9 cellular contexts compared by ENCODE assay signal in genomic region chr7:100602889-100603696, GRCh38. TPM values are rescaled to one million over a fixed set of nuclear protein-coding genes. Genes with fewer than 3 reads are reported as not detected.
DNase-seq lines count a peak whose midpoint lies in the region; ATAC-seq, FAIRE-seq and TF ChIP-seq lines count a peak whose summit lies in the region.
"Had no signal": no experiment of that assay in that cellular context is flagged by ENCODE, and none has a peak within 500 bp of the region (broad histone marks: within the 10 kb centered on the region; RNA-seq: fewer than 3 reads in every experiment).

No MANE protein-coding gene starts in this region.

- no peak overlapping the region for H3K14ac ChIP-seq in H1 (ENCODE audit: insufficient read length)

- H3K27me3 Mint-ChIP-seq in nephron (ENCODE audit: low read depth), result no peaks in the 10 kb centered on the region

- peaks cover 25% of the 10 kb centered on the region for H3K23me2 ChIP-seq in H1 (ENCODE audit: low read depth, low read length)

- peak overlapping the region; percentile 88 for H2BK5ac ChIP-seq in H1 (ENCODE audit: low read depth, low read length)

- peak overlapping the region; percentile 97; the same call in 1 of the 2 replicates for H2BK15ac ChIP-seq in H1 (ENCODE audit: low read length)

- H3K9me3 ChIP-seq in BLaER1 (no peaks in the 10 kb centered on the region), H1 (ENCODE audit: insufficient read depth in 2 of 2, low read depth in 1 of 2, low read length in 1 of 2) (no peaks in the 10 kb centered on the region)

- peak overlapping the region; percentile 5 for H3K56ac ChIP-seq in H1 (replicated peaks; ENCODE audit: insufficient read length, low read depth, low read length)

- peak overlapping the region; percentile 92; the same call in 1 of the 2 replicates for H2BK12ac ChIP-seq in H1 (ENCODE audit: low read depth, low read length)

- TF ChIP-seq CTCF in H1 (IDR thresholded peaks at IDR 0.05; ENCODE audit: control extremely low read depth in 1 of 3, insufficient read depth in 1 of 3, low read depth in 1 of 3, low read length in 3 of 3) (no peak), nephron (IDR thresholded peaks at IDR 0.05; ENCODE audit: unreplicated experiment in 3 of 3) (no peak)

- peaks cover 9% of the 10 kb centered on the region for H3K4me1 Mint-ChIP-seq in nephron

- CTCF ChIA-PET in H1 (lab: Charles Lee; ENCODE audit: partially characterized antibody), result interaction anchor here (0.6 to 5.4 kb wide), 16 partner anchors 9 to 589 kb away, joined by 3 to 51 read pairs (median 4); partner anchors contain the start of genes FBXO24, GIGYF1 and MOSPD3

- DNase-seq in NCI-H2227 treated with DMSO at 0.1 percent for 48 hours (lab: John Stamatoyannopoulos, UW) (peak; percentile 8), H1 (ENCODE audit: low read depth in 1 of 2, low spot score in 2 of 2) (peak in 1 of 2 experiments; percentile 76), caudate nucleus (lab: John Stamatoyannopoulos, UW) (no peak), NCI-H2029 (lab: John Stamatoyannopoulos, UW) (no peak), NCI-H526 treated with DMSO at 0.1 percent for 48 hours (lab: John Stamatoyannopoulos, UW) (no peak)

- H3K27me3 ChIP-seq in BLaER1, result peaks cover 22% of the 10 kb centered on the region; the same call in 1 of the 2 replicates
- peaks cover 0 to 10% (median 4%) of the 10 kb centered on the region in 4 experiments; a peak in 2 of 7 replicates for H3K27me3 ChIP-seq in H1 (replicated peaks in 1 of 4; ENCODE audit: control insufficient read depth in 3 of 4, extremely low read depth in 1 of 4, insufficient read depth in 3 of 4, low read length in 3 of 4)

- no peak overlapping the region; the same call in none of the 2 replicates for H4K8ac ChIP-seq in H1 (ENCODE audit: extremely low read depth, insufficient read depth, low read length)

- no peak overlapping the region for H2AFZ ChIP-seq in H1 (ENCODE audit: low read length)

- H3K27ac Mint-ChIP-seq in nephron, result peak overlapping the region; percentile 89 to 99 (median 95)

- POLR2A ChIA-PET in H1 (lab: Charles Lee; ENCODE audit: partially characterized antibody), result interaction anchor here (0.6 to 8.9 kb wide), 22 partner anchors 8 to 168 kb away, joined by 3 to 172 read pairs (median 4); partner anchors contain the start of genes FBXO24, GNB2, LRCH4 and MOSPD3

- peak overlapping the region; percentile 59 for H4K91ac ChIP-seq in H1 (replicated peaks; ENCODE audit: insufficient read length, low read length)

- no peak overlapping the region for H2BK120ac ChIP-seq in H1 (replicated peaks; ENCODE audit: low read depth, low read length)

- no peaks in the 10 kb centered on the region for H3K9me3 Mint-ChIP-seq in nephron

- H3K27ac ChIP-seq in BLaER1 (0 out of 2 replicates have a peak overlapping the region, but pooled peaks have one; percentile 35), H1 (ENCODE audit: low read depth, low read length) (peak overlapping the region; percentile 67), caudate nucleus (ENCODE audit: low read depth, low read length) (no peak overlapping the region)

- peak overlapping the region; percentile 32 for H4K5ac ChIP-seq in H1 (ENCODE audit: insufficient read length, low read depth, low read length)

- H3K36me3 Mint-ChIP-seq in nephron (ENCODE audit: low read depth), result peaks cover 17% of the 10 kb centered on the region

- no peak overlapping the region for H2BK20ac ChIP-seq in H1 (ENCODE audit: low read length)

- no peaks in the 10 kb centered on the region for H3K36me3 ChIP-seq in BLaER1
- peaks cover 0 to 6% (median under 1%) of the 10 kb centered on the region in 4 experiments; a peak in 4 of 8 replicates for H3K36me3 ChIP-seq in H1 (ENCODE audit: control insufficient read depth in 2 of 4, insufficient read depth in 4 of 4, low read length in 3 of 4)

- H3K4me2 ChIP-seq in BLaER1 (peak overlapping the region; percentile 99), H1 (ENCODE audit: insufficient read depth in 1 of 2, low read depth in 2 of 2, low read length in 2 of 2) (peak overlapping the region; percentile 91 to 98)

- no peak for FAIRE-seq in H1 (lab: Jason Lieb, UNC)
- FAIRE-seq: endometrium had no signal

- peak overlapping the region; percentile 81 for H3K18ac ChIP-seq in H1 (ENCODE audit: extremely low read depth, low read length)

- no peak; a peak in 1 of 3 replicates for TF ChIP-seq EP300 in H1 (IDR thresholded peaks at IDR 0.05; ENCODE audit: borderline replicate concordance in 1 of 2, low read depth in 2 of 2, low read length in 2 of 2)

- ATAC-seq in HG02938 (IDR thresholded peaks at IDR 0.05; ENCODE audit: unreplicated experiment), result no peak

- H3K4me1 ChIP-seq in BLaER1, result peaks cover 73% of the 10 kb centered on the region
- peaks cover 0 to 31% (median 20%) of the 10 kb centered on the region in 4 experiments; a peak in 6 of 7 replicates for H3K4me1 ChIP-seq in H1 (replicated peaks in 1 of 4; ENCODE audit: control insufficient read depth in 3 of 4, insufficient read depth in 4 of 4, low read length in 3 of 4)

- TF ChIP-seq POLR2A in H1 (IDR thresholded peaks at IDR 0.05; ENCODE audit: control extremely low read depth in 1 of 2, low read depth in 2 of 2, low read length in 2 of 2), result peak in 1 of 2 experiments; percentile 43; a peak in 1 of 3 replicates

- H3K23ac ChIP-seq in H1 (ENCODE audit: insufficient read length), result no peak overlapping the region

- no peak overlapping the region for H2AK5ac ChIP-seq in H1 (ENCODE audit: low read depth, low read length)

- peak overlapping the region; percentile 86 to 92 (median 91) for H3K4me3 Mint-ChIP-seq in nephron

- H4K20me1 ChIP-seq in BLaER1 (no peaks in the 10 kb centered on the region), H1 (replicated peaks in 1 of 2; ENCODE audit: control insufficient read depth in 1 of 2, insufficient read depth in 2 of 2, low read length in 2 of 2) (peaks cover 0 to 2% of the 10 kb centered on the region in 2 experiments)

- H3K4me3 ChIP-seq in BLaER1 (peak overlapping the region; percentile 70), H1 (ENCODE audit: extremely low read depth in 1 of 4, insufficient read depth in 2 of 4, low read depth in 3 of 4, low read length in 4 of 4) (peak overlapping the region; percentile 68 to 82 (median 78))

- H3K79me2 ChIP-seq in H1 (ENCODE audit: control insufficient read depth in 1 of 2, insufficient read depth in 2 of 2, low read length in 2 of 2), result peaks cover 0 to 6% of the 10 kb centered on the region in 2 experiments; a peak in 1 of 4 replicates

- WGBS in H1 (ENCODE audit: extremely low coverage in 1 of 2, insufficient coverage in 1 of 2, insufficient read length in 1 of 2, insufficient replicate concordance in 2 of 2, low coverage in 1 of 2, low lambda C conversion rate in 2 of 2, missing lambda C conversion rate in 1 of 2), 2 experiments, result 6% methylated on average over 17 of the region's 20 CpGs; no CpG with 5 or more reads in 1 of the 2 experiments

- TF ChIP-seq RAD21 in H1 (IDR thresholded peaks at IDR 0.05 in 1 of 2, conservative IDR thresholded peaks at IDR 0.05 in 1 of 2; ENCODE audit: low read depth in 2 of 2, low read length in 2 of 2), result no peak; a peak in 1 of 4 replicates

- peak overlapping the region; percentile 38 for H3K4ac ChIP-seq in H1 (replicated peaks; ENCODE audit: insufficient read length, low read depth, low read length)

- peak overlapping the region; percentile 65; the same call in 1 of the 2 replicates for H3K9ac ChIP-seq in BLaER1
- H3K9ac ChIP-seq in H1 (replicated peaks in 1 of 4; ENCODE audit: extremely low read depth in 1 of 4, low read depth in 3 of 4, low read length in 3 of 4), result peak overlapping the region in 3 of 4 experiments; percentile 45 to 79 (median 55); a peak in 4 of 7 replicates

- H3K79me1 ChIP-seq in H1 (ENCODE audit: low read depth, low read length), result 0 out of 2 replicates have a peak, but pooled peaks cover 4% of the 10 kb centered on the region

RNA-seq across cellular contexts. Expression of gene PCOLCE, which starts 0.9 kb away (rescaled TPM):
- 69.2 and 70.6 TPM in 2 replicates for total RNA-seq in H1 (2021; fragmentation: NEBNext Ultra II Directional; extraction: Animal tissue kit (Norgen Biotek cat#: 25700))
- 21.5 and 46.6 TPM in 2 replicates for polyA plus RNA-seq in H1 (2011; rRNA removed)
- 26.8 TPM for polyA plus RNA-seq in H1 (2011; cell fraction: cytosol; rRNA removed)
- polyA plus RNA-seq in H1 (2011; cell fraction: nucleus; rRNA removed), result 126 TPM
- polyA plus RNA-seq in H1 (2012, experiment 1 of 2), result 80.3 to 96.2 TPM (median 87.0 TPM) in 4 replicates
- polyA plus RNA-seq in H1 (2012, experiment 2 of 2), result 81.2 TPM
- 132 TPM for polyA plus RNA-seq in H1 (2013, experiment 1 of 2)
- polyA plus RNA-seq in H1 (2013, experiment 2 of 2), result 122 TPM
- 7.8 and 13.1 TPM in 2 replicates for polyA minus RNA-seq in H1 (2011; rRNA and poly(A)+ RNA removed)
- polyA minus RNA-seq in H1 (2011; cell fraction: cytosol; rRNA and poly(A)+ RNA removed), result 27.5 TPM
- 29.2 TPM for polyA minus RNA-seq in H1 (2011; cell fraction: nucleus; rRNA and poly(A)+ RNA removed)

RNA-seq across cellular contexts. Expression of gene MOSPD3, which starts 9.2 kb away (rescaled TPM):
- total RNA-seq in H1 (2021; fragmentation: NEBNext Ultra II Directional; extraction: Animal tissue kit (Norgen Biotek cat#: 25700)), result 19.3 and 20.7 TPM in 2 replicates
- 21.4 and 45.7 TPM in 2 replicates for polyA plus RNA-seq in H1 (2011; rRNA removed)
- 10.1 TPM for polyA plus RNA-seq in H1 (2011; cell fraction: cytosol; rRNA removed)
- 23.8 TPM for polyA plus RNA-seq in H1 (2011; cell fraction: nucleus; rRNA removed)
- 15.9 to 26.5 TPM (median 22.6 TPM) in 4 replicates for polyA plus RNA-seq in H1 (2012, experiment 1 of 2)
- 25.8 TPM for polyA plus RNA-seq in H1 (2012, experiment 2 of 2)
- 19.0 TPM for polyA plus RNA-seq in H1 (2013, experiment 1 of 2)
- polyA plus RNA-seq in H1 (2013, experiment 2 of 2), result 17.7 TPM
- polyA minus RNA-seq in H1 (2011; rRNA and poly(A)+ RNA removed), result 7.0 and 8.1 TPM in 2 replicates
- polyA minus RNA-seq in H1 (2011; cell fraction: cytosol; rRNA and poly(A)+ RNA removed), result 7.4 TPM
- 8.7 TPM for polyA minus RNA-seq in H1 (2011; cell fraction: nucleus; rRNA and poly(A)+ RNA removed)

RNA-seq across cellular contexts. Expression of gene FBXO24, which starts 17.0 kb away (rescaled TPM):
- 0.35 and 0.59 TPM in 2 replicates for total RNA-seq in H1 (2021; fragmentation: NEBNext Ultra II Directional; extraction: Animal tissue kit (Norgen Biotek cat#: 25700))
- 0.57 and 0.83 TPM in 2 replicates for polyA plus RNA-seq in H1 (2011; rRNA removed)
- 0.57 TPM for polyA plus RNA-seq in H1 (2011; cell fraction: cytosol; rRNA removed)
- polyA plus RNA-seq in H1 (2011; cell fraction: nucleus; rRNA removed), result 1.4 TPM
- polyA plus RNA-seq in H1 (2012, experiment 1 of 2), result 0.80 to 1.5 TPM (median 1.1 TPM) in 4 replicates
- 0.17 TPM for polyA plus RNA-seq in H1 (2012, experiment 2 of 2)
- 0.39 TPM for polyA plus RNA-seq in H1 (2013, experiment 1 of 2)
- 0.28 TPM for polyA plus RNA-seq in H1 (2013, experiment 2 of 2)
- polyA minus RNA-seq in H1 (2011; rRNA and poly(A)+ RNA removed), result 0.66 and 0.95 TPM in 2 replicates
- not detected for polyA minus RNA-seq in H1 (2011; cell fraction: cytosol; rRNA and poly(A)+ RNA removed)
- 0.30 TPM for polyA minus RNA-seq in H1 (2011; cell fraction: nucleus; rRNA and poly(A)+ RNA removed)

RNA-seq across cellular contexts. Expression of gene LRCH4, which starts 17.2 kb away (rescaled TPM):
- 34.5 and 36.6 TPM in 2 replicates for total RNA-seq in H1 (2021; fragmentation: NEBNext Ultra II Directional; extraction: Animal tissue kit (Norgen Biotek cat#: 25700))
- polyA plus RNA-seq in H1 (2011; rRNA removed), result 15.5 and 36.5 TPM in 2 replicates
- polyA plus RNA-seq in H1 (2011; cell fraction: cytosol; rRNA removed), result 14.3 TPM
- 126 TPM for polyA plus RNA-seq in H1 (2011; cell fraction: nucleus; rRNA removed)
- polyA plus RNA-seq in H1 (2012, experiment 1 of 2), result 16.5 to 30.3 TPM (median 28.4 TPM) in 4 replicates
- polyA plus RNA-seq in H1 (2012, experiment 2 of 2), result 20.6 TPM
- 30.9 TPM for polyA plus RNA-seq in H1 (2013, experiment 1 of 2)
- polyA plus RNA-seq in H1 (2013, experiment 2 of 2), result 27.8 TPM
- 10.6 and 13.2 TPM in 2 replicates for polyA minus RNA-seq in H1 (2011; rRNA and poly(A)+ RNA removed)
- polyA minus RNA-seq in H1 (2011; cell fraction: cytosol; rRNA and poly(A)+ RNA removed), result 26.1 TPM
- polyA minus RNA-seq in H1 (2011; cell fraction: nucleus; rRNA and poly(A)+ RNA removed), result 45.6 TPM

RNA-seq across cellular contexts. Expression of gene SAP25, which starts 29.4 kb away (rescaled TPM):
- total RNA-seq in H1 (2021; fragmentation: NEBNext Ultra II Directional; extraction: Animal tissue kit (Norgen Biotek cat#: 25700)), result 5.4 and 5.8 TPM in 2 replicates
- 3.6 and 8.2 TPM in 2 replicates for polyA plus RNA-seq in H1 (2011; rRNA removed)
- polyA plus RNA-seq in H1 (2011; cell fraction: cytosol; rRNA removed), result 2.3 TPM
- polyA plus RNA-seq in H1 (2011; cell fraction: nucleus; rRNA removed), result 33.0 TPM
- 4.8 to 6.4 TPM (median 5.3 TPM) in 4 replicates for polyA plus RNA-seq in H1 (2012, experiment 1 of 2)
- 4.1 TPM for polyA plus RNA-seq in H1 (2012, experiment 2 of 2)
- polyA plus RNA-seq in H1 (2013, experiment 1 of 2), result 5.7 TPM
- 4.9 TPM for polyA plus RNA-seq in H1 (2013, experiment 2 of 2)
- not detected in 2 replicates for polyA minus RNA-seq in H1 (2011; rRNA and poly(A)+ RNA removed)
- polyA minus RNA-seq in H1 (2011; cell fraction: cytosol; rRNA and poly(A)+ RNA removed), result not detected
- 3.1 TPM for polyA minus RNA-seq in H1 (2011; cell fraction: nucleus; rRNA and poly(A)+ RNA removed)
